8 cellular contexts compared by ENCODE assay signal in the genomic region with DNA sequence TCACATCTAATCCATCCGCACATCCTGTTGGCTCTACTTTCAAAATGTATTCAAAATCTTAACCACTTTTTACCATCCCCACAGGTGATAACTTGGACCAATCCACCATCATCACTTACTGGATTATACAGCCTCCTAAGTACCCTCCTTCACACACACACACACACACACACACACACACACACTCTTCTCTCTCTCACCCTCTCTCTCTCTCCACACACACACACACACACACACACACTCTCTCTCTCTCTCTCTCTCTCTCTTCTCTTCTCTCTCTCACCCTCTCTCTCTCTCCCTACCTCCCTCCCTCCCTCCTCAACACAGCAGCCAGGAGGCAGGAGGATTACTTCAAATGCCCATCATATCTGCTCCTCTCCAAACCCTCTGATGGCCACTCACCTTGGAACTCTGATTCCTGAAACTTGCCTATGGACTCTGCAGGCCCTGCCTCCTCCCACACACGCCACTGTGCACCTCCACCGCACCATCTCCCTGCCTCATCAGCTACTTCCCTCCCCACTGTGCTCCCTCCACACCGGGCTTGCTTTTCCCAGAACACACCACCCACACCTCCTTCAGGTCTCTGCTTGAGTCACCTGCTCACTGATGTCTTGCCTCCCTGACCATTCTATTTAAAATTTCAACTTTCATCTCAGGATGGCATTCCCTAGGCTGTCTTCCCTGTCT. TPM values are rescaled to one million over a fixed set of nuclear protein-coding genes. Genes with fewer than 3 reads are reported as not detected.
A peak's percentile ranks its signal among the peaks of the same experiment; 100 is the strongest.
DNase-seq lines count a peak whose midpoint lies in the region; ATAC-seq and TF ChIP-seq lines count a peak whose summit lies in the region.

No MANE protein-coding gene starts in this region.

- peak overlapping the region; percentile 48 to 81 for H3K27ac ChIP-seq in testis

- no peaks in the 10 kb centered on the region for H3K27me3 ChIP-seq in testis
- H3K27me3 ChIP-seq in MG63 = no peaks in the 10 kb centered on the region

- 50 to 64% methylated on average over 4 of the region's 4 CpGs for WGBS in testis, 2 donors

- no peak for TF ChIP-seq CTCF in testis (IDR thresholded peaks at IDR 0.05)

- ATAC-seq in HG03439 (IDR thresholded peaks at IDR 0.05; ENCODE audit: unreplicated experiment) (no peak), left lobe of liver (no peak)

- DNase-seq in activated T-cell treated with anti-CD3 and anti-CD28 coated beads for 48 hours (ENCODE audit: low read depth) (peak; percentile 18), activated T-cell treated with anti-CD3 and anti-CD28 coated beads for 4 hours (no peak), amniotic epithelial cell (ENCODE audit: low read depth) (peak; percentile 19), kidney glomerular epithelial cell (lab: John Stamatoyannopoulos, UW) (peak; percentile 45), testis (no peak), left lobe of liver (ENCODE audit: low spot score) (no peak), MG63 (no peak)

- TF ChIP-seq POLR2A in testis (IDR thresholded peaks at IDR 0.05) = no peak

- intact Hi-C loops in testis (cut with DNase I; ENCODE audit: low total_unique reads) = no loop called here

- H3K36me3 ChIP-seq in testis (ENCODE audit: low read depth, missing control alignments) (no peaks in the 10 kb centered on the region), MG63 (no peaks in the 10 kb centered on the region)

- no peaks in the 10 kb centered on the region for H3K4me1 ChIP-seq in testis

- H3K4me3 ChIP-seq in testis = peak overlapping the region in 1 of 2 donors; percentile 27
- H3K4me3 ChIP-seq in MG63 = no peak overlapping the region; the same call in 1 of the 2 replicates

- H3K9me3 ChIP-seq in testis (no peaks in the 10 kb centered on the region), MG63 (no peaks in the 10 kb centered on the region)

RNA-seq across cellular contexts. Expression of a gene that starts 39.7 kb away (rescaled TPM):
- 10 to 100 TPM in 1 of 2 donors, 1 to 10 TPM in 1; 10.0 to 12.2 TPM for total RNA-seq in testis
- polyA plus RNA-seq in testis (ENCODE audit: insufficient read depth, low read depth, low replicate concordance) = 15.6 TPM
- total RNA-seq in left lobe of liver = 3.5 TPM
- 2.0 and 3.0 TPM in 2 replicates for total RNA-seq in MG63 (2014; rRNA removed; shearing (Covaris generic); ENCODE audit: low replicate concordance)

Comparison
In these comparisons a context has a peak if more than half of its experiments do, and no peak if none do; other contexts are left out.
1. DNase-seq: peak in activated T-cell treated with anti-CD3 and anti-CD28 coated beads for 48 hours (single experiment), amniotic epithelial cell (single experiment) and kidney glomerular epithelial cell (single experiment); none in activated T-cell treated with anti-CD3 and anti-CD28 coated beads for 4 hours (single experiment), testis (single experiment), left lobe of liver (single experiment) and MG63 (single experiment).